In the genomic region with DNA sequence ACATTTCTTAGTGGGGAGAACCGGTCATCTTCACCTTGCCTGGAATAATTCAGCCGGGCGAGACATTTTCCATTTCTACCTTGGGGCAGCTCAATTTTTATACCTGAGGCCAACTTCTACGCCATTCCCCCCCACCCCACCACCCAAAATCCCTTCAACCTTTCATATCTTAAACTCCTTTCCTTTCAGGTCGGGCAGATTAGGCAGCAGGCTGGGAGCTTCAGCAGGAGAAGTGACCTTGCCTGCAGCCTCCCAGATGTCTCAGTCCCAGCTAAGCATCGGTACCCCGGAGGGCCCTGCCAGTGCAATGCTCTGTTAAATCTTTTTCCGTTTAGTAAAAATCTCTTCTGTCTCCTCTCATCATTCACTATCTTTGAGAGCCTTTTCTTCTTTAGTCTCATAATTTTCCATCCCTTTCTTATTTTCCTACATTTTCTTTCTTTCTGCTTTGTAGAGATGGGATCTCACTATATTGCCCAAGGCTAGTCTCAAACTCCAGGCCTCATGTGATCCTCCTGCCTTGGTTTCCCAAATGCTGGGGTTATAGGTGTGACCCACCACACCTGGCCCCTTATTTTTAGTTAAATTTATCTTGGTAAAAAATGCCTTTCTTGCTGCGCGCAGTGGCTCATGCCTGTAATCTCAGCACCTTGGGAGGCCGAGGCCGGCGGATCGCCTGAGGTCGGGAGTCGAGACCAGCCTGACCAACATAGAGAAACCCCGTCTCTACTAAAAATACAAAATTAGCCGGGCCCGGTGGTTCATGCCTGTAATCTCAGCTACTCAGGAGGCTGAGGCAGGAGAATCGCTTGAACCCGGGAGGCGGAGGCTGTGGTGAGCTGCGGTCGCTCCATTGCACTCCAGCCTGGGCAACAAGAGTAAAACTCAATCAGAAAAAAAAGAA, we compare ENCODE assay signal across 8 cellular contexts. TPM values are rescaled to one million over a fixed set of nuclear protein-coding genes. Genes with fewer than 3 reads are reported as not detected.
DNase-seq lines count a peak whose midpoint lies in the region; ATAC-seq lines count a peak whose summit lies in the region.

No MANE protein-coding gene starts in this region.

- WGBS in mesodermal cell (ENCODE audit: insufficient coverage in 2 of 2), 2 experiments = 1 to 2% methylated on average over 15 to 23 of the region's 24 CpGs
- WGBS in aorta, 2 donors = 80 to 82% methylated on average over 24 of the region's 24 CpGs

- H3K4me1 ChIP-seq in mesodermal cell (ENCODE audit: control insufficient read depth, insufficient read depth, low read length, poor library complexity, severe bottlenecking) (peaks cover 18% of the 10 kb centered on the region), aorta (ENCODE audit: control insufficient read depth in 1 of 2, insufficient read depth in 2 of 2, low read length in 2 of 2) (peaks cover 0 to 2% of the 10 kb centered on the region in 2 donors)

- H3K36me3 ChIP-seq in mesodermal cell (ENCODE audit: control insufficient read depth, insufficient read depth, low read length) (peaks cover 51% of the 10 kb centered on the region), aorta (ENCODE audit: control insufficient read depth in 1 of 2, insufficient read depth in 2 of 2, low read length in 1 of 2) (peaks cover 0 to 4% of the 10 kb centered on the region in 2 donors)

- H3K9me3 ChIP-seq in mesodermal cell (ENCODE audit: control insufficient read depth, low read length) = no peaks in the 10 kb centered on the region
- no peaks in the 10 kb centered on the region for H3K9me3 ChIP-seq in aorta (ENCODE audit: control insufficient read depth, low read length)

- intact Hi-C loops in aorta (cut with DNase I) = no loop called here

- H3K27me3 ChIP-seq in aorta (ENCODE audit: control insufficient read depth in 1 of 2, insufficient read depth in 2 of 2, low read length in 1 of 2) = no peaks in the 10 kb centered on the region

- in situ Hi-C loops in ACHN (cut with HindIII; ENCODE audit: low pct_ligation_motif_present, low pct_unique_long_range_greater_than_20kb, low sequenced_read_pairs) = no loop called here

- DNase-seq in stimulated activated CD4-positive, alpha-beta T cell treated with anti-CD3 and anti-CD28 coated beads, Interleukin-2, amount 100 ng/mL, for 24 hours = peak; percentile 26 to 43
- DNase-seq in stimulated activated CD4-positive, alpha-beta T cell treated with anti-CD3 and anti-CD28 coated beads, Interleukin-4, amount 100 ng/mL, for 4 hours = no peak
- no peak for DNase-seq in aorta
- no peak for DNase-seq in ACHN
- DNase-seq in NCI-H146 treated with DMSO at 0.1 percent for 48 hours (lab: John Stamatoyannopoulos, UW; ENCODE audit: unreplicated experiment) = no peak
- no peak for DNase-seq in NCI-H748 (lab: John Stamatoyannopoulos, UW; ENCODE audit: unreplicated experiment)

- peak overlapping the region; percentile 85 for H3K4me3 ChIP-seq in mesodermal cell (ENCODE audit: extremely low read depth, insufficient read depth, low read length, poor library complexity, severe bottlenecking)
- H3K4me3 ChIP-seq in aorta (ENCODE audit: low read length in 2 of 2) = peak overlapping the region; percentile 65 to 79

- H3K27ac ChIP-seq in cingulate gyrus (ENCODE audit: low read depth, low read length) (peak overlapping the region; percentile 81), mesodermal cell (ENCODE audit: low read depth, low read length, severe bottlenecking) (peak overlapping the region; percentile 24), aorta (ENCODE audit: low read depth in 1 of 2, low read length in 2 of 2) (no peak overlapping the region)

- no peak for ATAC-seq in aorta (ENCODE audit: low FRiP score)

RNA-seq across cellular contexts. Expression of a gene that starts 1.2 kb away (rescaled TPM):
- 517 TPM for polyA plus RNA-seq in mesodermal cell (2013, experiment 1 of 2)
- polyA plus RNA-seq in mesodermal cell (2013, experiment 2 of 2) = 441 TPM
- total RNA-seq in aorta = 100 to 1,000 TPM; 142 to 178 TPM
- 1 to 10 TPM; 6.0 to 7.4 TPM for polyA plus RNA-seq in aorta

Comparison
In these comparisons a context has a peak if more than half of its experiments do, and no peak if none do; other contexts are left out.
1. DNase-seq: peak in stimulated activated CD4-positive, alpha-beta T cell treated with anti-CD3 and anti-CD28 coated beads, Interleukin-2, amount 100 ng/mL, for 24 hours (2 of 2); none in stimulated activated CD4-positive, alpha-beta T cell treated with anti-CD3 and anti-CD28 coated beads, Interleukin-4, amount 100 ng/mL, for 4 hours (0 of 2), aorta (0 of 2), ACHN (single experiment), NCI-H146 treated with DMSO at 0.1 percent for 48 hours (single experiment) and NCI-H748 (single experiment).
2. H3K27ac ChIP-seq: peak in cingulate gyrus (single experiment) and mesodermal cell (single experiment); none in aorta (0 of 2).